23 cellular contexts compared by ENCODE assay signal in the genomic region with DNA sequence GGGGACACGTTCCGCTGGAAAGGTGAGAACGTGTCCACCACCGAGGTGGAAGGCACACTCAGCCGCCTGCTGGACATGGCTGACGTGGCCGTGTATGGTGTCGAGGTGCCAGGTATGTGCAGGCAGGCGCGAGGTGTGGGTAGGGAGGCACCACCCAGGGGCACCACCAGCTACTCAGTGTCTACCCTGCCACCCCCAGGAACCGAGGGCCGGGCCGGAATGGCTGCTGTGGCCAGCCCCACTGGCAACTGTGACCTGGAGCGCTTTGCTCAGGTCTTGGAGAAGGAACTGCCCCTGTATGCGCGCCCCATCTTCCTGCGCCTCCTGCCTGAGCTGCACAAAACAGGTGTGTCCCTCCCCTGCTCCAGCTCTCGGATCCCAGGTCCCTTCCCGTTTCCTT. TPM values are rescaled to one million over a fixed set of nuclear protein-coding genes. Genes with fewer than 3 reads are reported as not detected.
DNase-seq lines count a peak whose midpoint lies in the region; ATAC-seq, FAIRE-seq and TF ChIP-seq lines count a peak whose summit lies in the region.
"Had no signal": no experiment of that assay in that cellular context is flagged by ENCODE, and none has a peak within 500 bp of the region (broad histone marks: within the 10 kb centered on the region; RNA-seq: fewer than 3 reads in every experiment).

No MANE protein-coding gene starts in this region.

- TF ChIP-seq RAD21 in IMR-90 (IDR thresholded peaks at IDR 0.05; ENCODE audit: low read length) (no peak), K562 (CRISPR knock-in tag; conservative IDR thresholded peaks at IDR 0.05 in 1 of 2, IDR thresholded peaks at IDR 0.05 in 1 of 2) (no peak)

- H3K4me3 ChIP-seq in IMR-90 (ENCODE audit: insufficient read depth, low read depth, low read length): no peak overlapping the region
- H3K4me3 ChIP-seq in K562: no peak overlapping the region
- H3K4me3 ChIP-seq in neuronal stem cell (ENCODE audit: low read length in 2 of 2): no peak overlapping the region
- H3K4me3 ChIP-seq: A549; BLaER1 treated with 17β-estradiol and CSF1 and Interleukin-3, amounts not matched to agents 10 nM and 100 nM had no signal

- peak overlapping the region; percentile 65 for H2AK9ac ChIP-seq in IMR-90 (replicated peaks; ENCODE audit: low read depth, low read length, poor library complexity)

- no peak overlapping the region for H2BK5ac ChIP-seq in IMR-90 (ENCODE audit: low read depth, low read length, poor library complexity, severe bottlenecking)
- no peak overlapping the region for H2BK5ac ChIP-seq in neuronal stem cell (ENCODE audit: low read length)

- no peak overlapping the region for H3K14ac ChIP-seq in IMR-90 (replicated peaks; ENCODE audit: low read depth, low read length)
- H3K14ac ChIP-seq in neuronal stem cell (ENCODE audit: low read length): peak overlapping the region; percentile 90

- H3K9me3 ChIP-seq in IMR-90 (ENCODE audit: control insufficient read depth, insufficient read depth, low read length): no peaks in the 10 kb centered on the region
- no peaks in the 10 kb centered on the region for H3K9me3 ChIP-seq in K562 (replicated peaks; ENCODE audit: control insufficient read depth, insufficient read depth, low read depth, low read length)
- H3K9me3 ChIP-seq in neuronal stem cell (replicated peaks in 1 of 2; ENCODE audit: control insufficient read depth in 2 of 2, insufficient read depth in 1 of 2, low read depth in 1 of 2, low read length in 2 of 2): no peaks in the 10 kb centered on the region
- H3K9me3 ChIP-seq: A549; BLaER1 treated with 17β-estradiol and CSF1 and Interleukin-3, amounts not matched to agents 10 nM and 100 nM; Caco-2 had no signal

- H3K79me1 ChIP-seq in IMR-90 (ENCODE audit: low read depth in 1 of 2, low read length in 2 of 2) (no peaks in the 10 kb centered on the region; a peak in 1 of 4 replicates), neuronal stem cell (ENCODE audit: low read depth, low read length) (no peaks in the 10 kb centered on the region)

- H2BK120ac ChIP-seq in IMR-90 (ENCODE audit: low read depth, low read length) (no peak overlapping the region), neuronal stem cell (ENCODE audit: low read depth, low read length) (peak overlapping the region; percentile 68)

- FAIRE-seq in K562 (lab: Jason Lieb, UNC): no peak
- FAIRE-seq: A549, D721Med, G401.6, GM12891 had no signal

- H3K27me3 Mint-ChIP-seq in central memory CD8-positive, alpha-beta T cell: no peaks in the 10 kb centered on the region
- H3K27me3 Mint-ChIP-seq: B cell; CD4-positive, alpha-beta T cell had no signal

- no peak for TF ChIP-seq EP300 in K562 (IDR thresholded peaks at IDR 0.05; ENCODE audit: low read length)

- H3K27me3 ChIP-seq in IMR-90 (ENCODE audit: control insufficient read depth, insufficient read depth, low read length) (no peaks in the 10 kb centered on the region), K562 (ENCODE audit: control insufficient read depth in 2 of 2, insufficient read depth in 2 of 2, low read length in 2 of 2) (no peaks in the 10 kb centered on the region), neuronal stem cell (ENCODE audit: control insufficient read depth in 3 of 3, insufficient read depth in 3 of 3, low read depth in 1 of 3, low read length in 3 of 3) (peaks cover 0 to 16% (median under 1%) of the 10 kb centered on the region in 3 experiments)
- H3K27me3 ChIP-seq: BLaER1 treated with 17β-estradiol and CSF1 and Interleukin-3, amounts not matched to agents 10 nM and 100 nM had no signal

- BruUV-seq in IMR-90 (replicated peaks; lab: Mats Ljungman, UMichigan): no TSS peak
- no TSS peak for BruUV-seq in K562 (replicated peaks; lab: Mats Ljungman, UMichigan)

- no peak overlapping the region for H3K4me3 Mint-ChIP-seq in central memory CD8-positive, alpha-beta T cell
- H3K4me3 Mint-ChIP-seq: B cell; CD4-positive, alpha-beta T cell; CD8-positive, alpha-beta T cell had no signal

- no peak overlapping the region for H2BK15ac ChIP-seq in IMR-90 (ENCODE audit: low read depth, low read length)
- H2BK15ac ChIP-seq in neuronal stem cell (ENCODE audit: low read length): no peak overlapping the region

- in situ Hi-C loops in IMR-90 (cut with MboI; ENCODE audit: low sequenced_read_pairs): no loop called here
- in situ Hi-C loops in K562 (cut with MboI): loop anchor here (25.0 kb wide), 1 partner anchor 593 kb away; no protein-coding TSS in a partner anchor

- H3K23ac ChIP-seq in IMR-90 (ENCODE audit: low read depth, low read length) (no peak overlapping the region), neuronal stem cell (ENCODE audit: low read depth, low read length, poor library complexity) (peak overlapping the region; percentile 61)

- H4K91ac ChIP-seq in IMR-90 (ENCODE audit: insufficient read depth, low read depth, low read length): no peak overlapping the region
- H4K91ac ChIP-seq in neuronal stem cell (ENCODE audit: low read depth, low read length, poor library complexity): no peak overlapping the region

- no peak overlapping the region for H3K18ac ChIP-seq in IMR-90 (ENCODE audit: low read depth, low read length)
- no peak overlapping the region for H3K18ac ChIP-seq in neuronal stem cell (ENCODE audit: low read length)

- H2BK12ac ChIP-seq in neuronal stem cell (ENCODE audit: low read length): no peak overlapping the region

- dilution Hi-C loops in IMR-90 (cut with HindIII; ENCODE audit: low sequenced_read_pairs, unreplicated experiment): no loop called here

- POLR2A ChIA-PET in IMR-90 (lab: Charles Lee; ENCODE audit: unreplicated experiment): no interaction called here
- POLR2A ChIA-PET in K562 (lab: Yijun Ruan, JAX): no interaction called here

- 97% methylated on average over 6 of the region's 19 CpGs; no CpG with 5 or more reads in 1 of the 2 experiments for WGBS in IMR-90 (ENCODE audit: extremely low coverage in 2 of 2, insufficient read length in 1 of 2), 2 experiments
- WGBS in K562 (ENCODE audit: insufficient coverage, low coverage, missing lambda C conversion rate): 91% methylated on average over 19 of the region's 19 CpGs
- WGBS in neuronal stem cell (ENCODE audit: extremely low coverage in 2 of 2, insufficient read length in 2 of 2, insufficient replicate concordance in 1 of 2), 2 donors: no CpG with 5 or more reads among the region's 19 CpGs

- TF ChIP-seq POLR2A in IMR-90 (IDR thresholded peaks at IDR 0.05; ENCODE audit: low read depth, low read length) (no peak), K562 (conservative IDR thresholded peaks at IDR 0.05) (no peak)

- peaks cover 25% of the 10 kb centered on the region for H3K36me3 Mint-ChIP-seq in central memory CD8-positive, alpha-beta T cell (ENCODE audit: insufficient read depth)

- H2AK5ac ChIP-seq in IMR-90 (ENCODE audit: low read depth, low read length) (no peak overlapping the region), neuronal stem cell (ENCODE audit: low read depth, low read length) (no peak overlapping the region)

- no peak overlapping the region for H3K9ac ChIP-seq in IMR-90 (ENCODE audit: low read depth, low read length)
- peak overlapping the region in 1 of 2 experiments; percentile 48; a peak in 2 of 4 replicates for H3K9ac ChIP-seq in K562 (ENCODE audit: insufficient read depth in 1 of 2, low read depth in 2 of 2, low read length in 2 of 2)
- no peak overlapping the region for H3K9ac ChIP-seq in neuronal stem cell (ENCODE audit: low read depth, low read length, poor library complexity)
- H3K9ac ChIP-seq: BLaER1 treated with 17β-estradiol and CSF1 and Interleukin-3, amounts not matched to agents 10 nM and 100 nM had no signal

- TF ChIP-seq CTCF in IMR-90 (conservative IDR thresholded peaks at IDR 0.05; ENCODE audit: low read depth, low read length) (no peak), K562 (IDR thresholded peaks at IDR 0.05 in 2 of 3, conservative IDR thresholded peaks at IDR 0.05 in 1 of 3; ENCODE audit: insufficient read depth in 2 of 3, low read depth in 1 of 3, low read length in 3 of 3) (no peak)

- no peak overlapping the region for H4K5ac ChIP-seq in IMR-90 (ENCODE audit: low read depth, low read length)

- no peaks in the 10 kb centered on the region for H3K4me1 ChIP-seq in IMR-90 (ENCODE audit: control insufficient read depth, insufficient read depth, low read length)
- peaks cover 0 to 15% of the 10 kb centered on the region in 2 experiments; a peak in 2 of 5 replicates for H3K4me1 ChIP-seq in K562 (replicated peaks in 1 of 2; ENCODE audit: control insufficient read depth in 2 of 2, insufficient read depth in 2 of 2, low read length in 2 of 2)
- H3K4me1 ChIP-seq in neuronal stem cell (ENCODE audit: control insufficient read depth in 2 of 2, insufficient read depth in 1 of 2, low read depth in 1 of 2, low read length in 2 of 2): no peaks in the 10 kb centered on the region
- H3K4me1 ChIP-seq: A549, Caco-2 had no signal

- peaks cover 25% of the 10 kb centered on the region for H3K36me3 ChIP-seq in IMR-90 (ENCODE audit: control insufficient read depth, insufficient read depth, low read length)
- peaks cover 25% of the 10 kb centered on the region; the same call in 2 of the 3 replicates for H3K36me3 ChIP-seq in K562 (ENCODE audit: control insufficient read depth, insufficient read depth, low read length)
- H3K36me3 ChIP-seq in neuronal stem cell (replicated peaks in 1 of 2; ENCODE audit: control insufficient read depth in 2 of 2, insufficient read depth in 2 of 2, low read length in 2 of 2): peaks cover 7 to 54% of the 10 kb centered on the region in 2 donors

- peak overlapping the region; percentile 24 for H3K27ac Mint-ChIP-seq in central memory CD8-positive, alpha-beta T cell (ENCODE audit: low read depth)
- H3K27ac Mint-ChIP-seq: B cell; CD4-positive, alpha-beta T cell; CD8-positive, alpha-beta T cell had no signal

- no peaks in the 10 kb centered on the region for H3K4me1 Mint-ChIP-seq in central memory CD8-positive, alpha-beta T cell
- H3K4me1 Mint-ChIP-seq: B cell had no signal

- H3K27ac ChIP-seq in IMR-90 (ENCODE audit: insufficient read depth, low read length): no peak overlapping the region
- no peak overlapping the region for H3K27ac ChIP-seq in K562 (ENCODE audit: extremely low read depth, low read depth, low read length)
- H3K27ac ChIP-seq in neuronal stem cell (replicated peaks; ENCODE audit: low read length): no peak overlapping the region
- H3K27ac ChIP-seq: 22Rv1; A549; BLaER1 treated with 17β-estradiol and CSF1 and Interleukin-3, amounts not matched to agents 10 nM and 100 nM; C4-2B had no signal

- no peak for DNase-seq in IMR-90
- no peak for DNase-seq in K562 (ENCODE audit: extremely low read depth in 1 of 4, low spot score in 3 of 4)
- DNase-seq in central memory CD8-positive, alpha-beta T cell (ENCODE audit: low spot score in 2 of 2): no peak
- DNase-seq in neuronal stem cell (ENCODE audit: low spot score): no peak
- DNase-seq in HuH-7.5 (ENCODE audit: low spot score): no peak
- DNase-seq in NCI-H1092 (lab: John Stamatoyannopoulos, UW): no peak
- DNase-seq: AML-193; Caco-2; Calu3; CD4-positive, alpha-beta T cell; CD8-positive, alpha-beta T cell; DMS79 treated with DMSO at 0.1 percent for 48 hours; GF-D8 had no signal

- H2AFZ ChIP-seq in IMR-90 (replicated peaks; ENCODE audit: low read length, poor library complexity) (no peak overlapping the region), K562 (ENCODE audit: low read depth, low read length) (no peak overlapping the region), neuronal stem cell (ENCODE audit: low read length) (no peak overlapping the region)

- H3K56ac ChIP-seq in IMR-90 (ENCODE audit: extremely low read depth, insufficient read depth, low read length): no peak overlapping the region

- H3K79me2 ChIP-seq in K562 (ENCODE audit: control insufficient read depth, insufficient read depth, low read length): no peaks in the 10 kb centered on the region

- H4K20me1 ChIP-seq in IMR-90 (ENCODE audit: insufficient read depth, low read length) (no peaks in the 10 kb centered on the region), K562 (replicated peaks; ENCODE audit: control insufficient read depth, insufficient read depth, low read length) (no peaks in the 10 kb centered on the region)

- H4K8ac ChIP-seq in IMR-90 (ENCODE audit: low read depth in 2 of 2, low read length in 2 of 2) (no peak overlapping the region), neuronal stem cell (ENCODE audit: low read depth, low read length) (no peak overlapping the region)

- no peak for ATAC-seq in IMR-90 (ENCODE audit: low read depth)
- no peak for ATAC-seq in K562
- ATAC-seq in central memory CD8-positive, alpha-beta T cell (replicated peaks; ENCODE audit: extremely low read depth, poor library complexity, severe bottlenecking): no peak
- no peak for ATAC-seq in GM19035 (IDR thresholded peaks at IDR 0.05; ENCODE audit: unreplicated experiment)
- ATAC-seq in GM21390 (IDR thresholded peaks at IDR 0.05; ENCODE audit: unreplicated experiment): no peak
- ATAC-seq: A549; CD8-positive, alpha-beta T cell had no signal

- H2BK20ac ChIP-seq in IMR-90 (ENCODE audit: low read depth, low read length): no peak overlapping the region

- CTCF ChIA-PET in IMR-90 (lab: Yijun Ruan, JAX) (no interaction called here), K562 (lab: Yijun Ruan, JAX; ENCODE audit: low intra/inter-chr PET ratio) (no interaction called here)

- H3K9me1 ChIP-seq in IMR-90 (ENCODE audit: insufficient read depth, low read length) (peaks cover 8% of the 10 kb centered on the region), K562 (ENCODE audit: control insufficient read depth, insufficient read depth, low read length) (no peaks in the 10 kb centered on the region)

- no peaks in the 10 kb centered on the region for H3K9me3 Mint-ChIP-seq in central memory CD8-positive, alpha-beta T cell
- H3K9me3 Mint-ChIP-seq: CD4-positive, alpha-beta T cell; CD8-positive, alpha-beta T cell had no signal

- no peak overlapping the region for H3K4me2 ChIP-seq in IMR-90 (ENCODE audit: low read depth, low read length)
- H3K4me2 ChIP-seq in K562 (ENCODE audit: insufficient read depth, low read length): no peak overlapping the region
- H3K4me2 ChIP-seq in neuronal stem cell (ENCODE audit: insufficient read depth, low read length, poor library complexity, severe bottlenecking): no peak overlapping the region
- H3K4me2 ChIP-seq: A549; BLaER1 treated with 17β-estradiol and CSF1 and Interleukin-3, amounts not matched to agents 10 nM and 100 nM had no signal

- H3K4ac ChIP-seq in IMR-90 (ENCODE audit: low read depth, low read length) (no peak overlapping the region), neuronal stem cell (ENCODE audit: low read length) (no peak overlapping the region)

- intact Hi-C loops in IMR-90 (cut with micrococcal nuclease): no loop called here
- intact Hi-C loops in K562 (cut with micrococcal nuclease): no loop called here

RNA-seq across cellular contexts. Expression of gene SLC27A4, which starts 15.1 kb away (rescaled TPM):
- 9.2 and 9.7 TPM in 2 replicates for total RNA-seq in IMR-90 (2012; rRNA removed)
- polyA plus RNA-seq in IMR-90 (2012; rRNA removed): 13.7 and 14.8 TPM in 2 replicates
- polyA plus RNA-seq in IMR-90 (2012; cell fraction: cytosol; rRNA removed): 11.7 and 14.4 TPM in 2 replicates
- 10.3 and 25.2 TPM in 2 replicates for polyA plus RNA-seq in IMR-90 (2012; cell fraction: nucleus; rRNA removed; ENCODE audit: low replicate concordance)
- total RNA-seq in K562 (2011; cell fraction: chromatin; rRNA removed; ENCODE audit: low replicate concordance): 17.5 and 64.2 TPM in 2 replicates
- 92.4 and 92.8 TPM in 2 replicates for total RNA-seq in K562 (2011; cell fraction: nucleolus; rRNA removed)
- 47.7 and 49.9 TPM in 2 replicates for total RNA-seq in K562 (2011; cell fraction: nucleoplasm; rRNA removed)
- total RNA-seq in K562 (2014; rRNA removed): 22.6 and 36.7 TPM in 2 replicates
- 6.1 and 8.1 TPM in 2 replicates for total RNA-seq in K562 (2014; rRNA removed; fragmentation: Illumina TruSeq; extraction: Trizol)
- 14.0 TPM in 2 replicates for total RNA-seq in K562 (2015; rRNA removed; fragmentation: Illumina TruSeq; extraction: Trizol)
- total RNA-seq in K562 (2021): 31.6 and 35.7 TPM in 2 replicates
- polyA plus RNA-seq in K562 (2011; rRNA removed): 7.9 and 9.1 TPM in 2 replicates
- 7.6 and 19.7 TPM in 2 replicates for polyA plus RNA-seq in K562 (2011; cell fraction: cytosol; rRNA removed)
- polyA plus RNA-seq in K562 (2011; cell fraction: nucleus; rRNA removed): 19.2 and 31.8 TPM in 2 replicates
- 16.1 and 21.6 TPM in 2 replicates for polyA plus RNA-seq in K562 (2012)
- polyA plus RNA-seq in K562 (2014; fragmentation: Illumina TruSeq; extraction: Trizol): 16.1 and 22.7 TPM in 2 replicates
- under 1 TPM; 0.25 to 0.92 TPM for polyA plus RNA-seq in K562 (2014; fragmentation: Nextera tagmentation; extraction: Ambion mirVana)
- polyA plus RNA-seq in K562 (2014; rRNA removed): 16.0 and 18.1 TPM in 2 replicates
- polyA minus RNA-seq in K562 (2011; rRNA and poly(A)+ RNA removed): 6.0 and 10.4 TPM in 2 replicates
- polyA minus RNA-seq in K562 (2011; cell fraction: cytosol; rRNA and poly(A)+ RNA removed): 14.8 and 16.7 TPM in 2 replicates
- 8.0 and 9.6 TPM in 2 replicates for polyA minus RNA-seq in K562 (2011; cell fraction: nucleus; rRNA and poly(A)+ RNA removed)
- polyA plus RNA-seq in neuronal stem cell (2013, experiment 1 of 2): 6.1 TPM
- polyA plus RNA-seq in neuronal stem cell (2013, experiment 2 of 2): 5.4 TPM

RNA-seq across cellular contexts. Expression of gene URM1, which starts 15.7 kb away (rescaled TPM):
- 20.6 and 33.2 TPM in 2 replicates for total RNA-seq in IMR-90 (2012; rRNA removed)
- 66.9 and 75.6 TPM in 2 replicates for polyA plus RNA-seq in IMR-90 (2012; rRNA removed)
- polyA plus RNA-seq in IMR-90 (2012; cell fraction: cytosol; rRNA removed): 42.4 and 45.7 TPM in 2 replicates
- 41.8 and 56.7 TPM in 2 replicates for polyA plus RNA-seq in IMR-90 (2012; cell fraction: nucleus; rRNA removed; ENCODE audit: low replicate concordance)
- 21.1 and 48.4 TPM in 2 replicates for total RNA-seq in K562 (2011; cell fraction: chromatin; rRNA removed; ENCODE audit: low replicate concordance)
- total RNA-seq in K562 (2011; cell fraction: nucleolus; rRNA removed): 27.8 and 30.0 TPM in 2 replicates
- 33.7 and 46.3 TPM in 2 replicates for total RNA-seq in K562 (2011; cell fraction: nucleoplasm; rRNA removed)
- total RNA-seq in K562 (2014; rRNA removed): 53.3 and 68.0 TPM in 2 replicates
- 25.4 and 35.7 TPM in 2 replicates for total RNA-seq in K562 (2014; rRNA removed; fragmentation: Illumina TruSeq; extraction: Trizol)
- 33.7 and 37.3 TPM in 2 replicates for total RNA-seq in K562 (2015; rRNA removed; fragmentation: Illumina TruSeq; extraction: Trizol)
- 82.0 and 83.8 TPM in 2 replicates for total RNA-seq in K562 (2021)
- 57.0 and 74.4 TPM in 2 replicates for polyA plus RNA-seq in K562 (2011; rRNA removed)
- 67.6 and 87.3 TPM in 2 replicates for polyA plus RNA-seq in K562 (2011; cell fraction: cytosol; rRNA removed)
- polyA plus RNA-seq in K562 (2011; cell fraction: nucleus; rRNA removed): 57.5 and 83.7 TPM in 2 replicates
- polyA plus RNA-seq in K562 (2012): 87.7 and 104 TPM in 2 replicates
- polyA plus RNA-seq in K562 (2014; fragmentation: Illumina TruSeq; extraction: Trizol): 88.9 and 90.6 TPM in 2 replicates
- polyA plus RNA-seq in K562 (2014; fragmentation: Nextera tagmentation; extraction: Ambion mirVana): 10 to 100 TPM; 10.1 to 24.7 TPM
- polyA plus RNA-seq in K562 (2014; rRNA removed): 72.1 and 81.3 TPM in 2 replicates
- 19.9 and 27.1 TPM in 2 replicates for polyA minus RNA-seq in K562 (2011; rRNA and poly(A)+ RNA removed)
- 25.8 and 28.1 TPM in 2 replicates for polyA minus RNA-seq in K562 (2011; cell fraction: cytosol; rRNA and poly(A)+ RNA removed)
- polyA minus RNA-seq in K562 (2011; cell fraction: nucleus; rRNA and poly(A)+ RNA removed): 8.9 and 11.1 TPM in 2 replicates
- 28.4 TPM for polyA plus RNA-seq in neuronal stem cell (2013, experiment 1 of 2)
- polyA plus RNA-seq in neuronal stem cell (2013, experiment 2 of 2): 24.9 TPM

RNA-seq across cellular contexts. Expression of gene COQ4, which starts 32.8 kb away (rescaled TPM):
- 20.0 and 20.1 TPM in 2 replicates for total RNA-seq in IMR-90 (2012; rRNA removed)
- 40.7 and 41.4 TPM in 2 replicates for polyA plus RNA-seq in IMR-90 (2012; rRNA removed)
- polyA plus RNA-seq in IMR-90 (2012; cell fraction: cytosol; rRNA removed): 39.1 and 45.7 TPM in 2 replicates
- polyA plus RNA-seq in IMR-90 (2012; cell fraction: nucleus; rRNA removed; ENCODE audit: low replicate concordance): 112 and 183 TPM in 2 replicates
- 241 and 561 TPM in 2 replicates for total RNA-seq in K562 (2011; cell fraction: chromatin; rRNA removed; ENCODE audit: low replicate concordance)
- total RNA-seq in K562 (2011; cell fraction: nucleolus; rRNA removed): 334 and 386 TPM in 2 replicates
- 352 and 440 TPM in 2 replicates for total RNA-seq in K562 (2011; cell fraction: nucleoplasm; rRNA removed)
- 104 and 150 TPM in 2 replicates for total RNA-seq in K562 (2014; rRNA removed)
- 44.3 and 48.5 TPM in 2 replicates for total RNA-seq in K562 (2014; rRNA removed; fragmentation: Illumina TruSeq; extraction: Trizol)
- 66.2 and 67.2 TPM in 2 replicates for total RNA-seq in K562 (2015; rRNA removed; fragmentation: Illumina TruSeq; extraction: Trizol)
- 102 and 107 TPM in 2 replicates for total RNA-seq in K562 (2021)
- 113 and 117 TPM in 2 replicates for polyA plus RNA-seq in K562 (2011; rRNA removed)
- polyA plus RNA-seq in K562 (2011; cell fraction: cytosol; rRNA removed): 145 and 208 TPM in 2 replicates
- 338 and 468 TPM in 2 replicates for polyA plus RNA-seq in K562 (2011; cell fraction: nucleus; rRNA removed)
- 113 and 151 TPM in 2 replicates for polyA plus RNA-seq in K562 (2012)
- 58.3 and 90.4 TPM in 2 replicates for polyA plus RNA-seq in K562 (2014; fragmentation: Illumina TruSeq; extraction: Trizol)
- 10 to 100 TPM in 1 of 2 experiments, 1 to 10 TPM in 1; 9.1 to 11.3 TPM for polyA plus RNA-seq in K562 (2014; fragmentation: Nextera tagmentation; extraction: Ambion mirVana)
- 135 and 140 TPM in 2 replicates for polyA plus RNA-seq in K562 (2014; rRNA removed)
- 65.9 and 102 TPM in 2 replicates for polyA minus RNA-seq in K562 (2011; rRNA and poly(A)+ RNA removed)
- 42.5 and 67.8 TPM in 2 replicates for polyA minus RNA-seq in K562 (2011; cell fraction: cytosol; rRNA and poly(A)+ RNA removed)
- polyA minus RNA-seq in K562 (2011; cell fraction: nucleus; rRNA and poly(A)+ RNA removed): 110 and 139 TPM in 2 replicates
- 39.1 TPM for polyA plus RNA-seq in neuronal stem cell (2013, experiment 1 of 2)
- 39.2 TPM for polyA plus RNA-seq in neuronal stem cell (2013, experiment 2 of 2)

RNA-seq across cellular contexts. Expression of gene TRUB2, which starts 33.2 kb away (rescaled TPM):
- total RNA-seq in IMR-90 (2012; rRNA removed) (16.7 and 21.3 TPM in 2 replicates), K562 (2014; rRNA removed) (46.0 and 90.9 TPM in 2 replicates), K562 (2014; rRNA removed; fragmentation: Illumina TruSeq; extraction: Trizol) (43.0 and 63.0 TPM in 2 replicates), K562 (2015; rRNA removed; fragmentation: Illumina TruSeq; extraction: Trizol) (72.7 and 74.7 TPM in 2 replicates), K562 (2021) (91.3 and 104 TPM in 2 replicates)
- polyA plus RNA-seq in IMR-90 (2012; rRNA removed) (17.4 and 18.0 TPM in 2 replicates), K562 (2011; rRNA removed) (64.4 and 79.2 TPM in 2 replicates), K562 (2014; fragmentation: Illumina TruSeq; extraction: Trizol) (110 and 117 TPM in 2 replicates), K562 (2014; fragmentation: Nextera tagmentation; extraction: Ambion mirVana) (10 to 100 TPM in 1 of 2 experiments, 1 to 10 TPM in 1; 9.3 to 24.2 TPM), K562 (2014; rRNA removed) (56.7 and 89.1 TPM in 2 replicates)
- polyA plus RNA-seq in IMR-90 (2012; cell fraction: cytosol; rRNA removed): 11.0 TPM in 2 replicates
- 6.4 and 11.4 TPM in 2 replicates for polyA plus RNA-seq in IMR-90 (2012; cell fraction: nucleus; rRNA removed; ENCODE audit: low replicate concordance)
- total RNA-seq in K562 (2011; cell fraction: chromatin; rRNA removed; ENCODE audit: low replicate concordance): 35.5 and 103 TPM in 2 replicates
- total RNA-seq in K562 (2011; cell fraction: nucleolus; rRNA removed): 64.2 and 80.4 TPM in 2 replicates
- total RNA-seq in K562 (2011; cell fraction: nucleoplasm; rRNA removed): 48.8 and 49.1 TPM in 2 replicates
- polyA plus RNA-seq in K562 (2011; cell fraction: cytosol; rRNA removed): 56.0 and 75.1 TPM in 2 replicates
- 31.6 and 47.8 TPM in 2 replicates for polyA plus RNA-seq in K562 (2011; cell fraction: nucleus; rRNA removed)
- polyA plus RNA-seq in K562 (2012): 64.7 and 97.4 TPM in 2 replicates
- polyA minus RNA-seq in K562 (2011; rRNA and poly(A)+ RNA removed): 43.1 and 50.2 TPM in 2 replicates
- 49.8 and 67.6 TPM in 2 replicates for polyA minus RNA-seq in K562 (2011; cell fraction: cytosol; rRNA and poly(A)+ RNA removed)
- polyA minus RNA-seq in K562 (2011; cell fraction: nucleus; rRNA and poly(A)+ RNA removed): 19.1 and 26.8 TPM in 2 replicates
- polyA plus RNA-seq in neuronal stem cell (2013, experiment 1 of 2): 14.5 TPM
- polyA plus RNA-seq in neuronal stem cell (2013, experiment 2 of 2): 14.5 TPM
